Comparison of ENCODE assay signal across 36 cellular contexts in genomic region chr1:238324465-238324864, GRCh38.
"Had no signal": no experiment of that assay in that cellular context is flagged by ENCODE, and none has a peak within 500 bp of the region (broad histone marks: within the 10 kb centered on the region; RNA-seq: fewer than 3 reads in every experiment).

No MANE protein-coding gene starts in this region.

- H3K36me3 Mint-ChIP-seq: activated CD4-positive, alpha-beta memory T cell treated with anti-CD3 and anti-CD28 coated beads for 36 hours; activated CD8-positive, alpha-beta memory T cell treated with anti-CD3 and anti-CD28 coated beads, Interleukin-2, amount 10 ng/mL, durations not matched to agents 7 days and 5 days; activated naive CD4-positive, alpha-beta T cell treated with anti-CD3 and anti-CD28 coated beads, Interleukin-2, amount 50 U/mL, for 24 hours; activated naive CD8-positive, alpha-beta T cell treated with anti-CD3 and anti-CD28 coated beads for 36 hours had no signal

- H3K9me3 ChIP-seq: adrenal gland, esophagus squamous epithelium, gastroesophageal sphincter had no signal

- H3K36me3 ChIP-seq: adrenal gland, brain microvascular endothelial cell, esophagus squamous epithelium, gastroesophageal sphincter had no signal

- DNase-seq: activated CD4-positive, alpha-beta memory T cell treated with anti-CD3 and anti-CD28 coated beads for 36 hours; activated CD4-positive, alpha-beta T cell treated with anti-CD3 and anti-CD28 coated beads for 36 hours; activated CD4-positive, alpha-beta T cell treated with anti-CD3 and anti-CD28 coated beads, Interleukin-2, amount 10 ng/mL, durations not matched to agents 24 days and 14 days; activated CD4-positive, CD25-positive, alpha-beta regulatory T cell; activated CD4-positive, CD25-positive, alpha-beta regulatory T cell treated with anti-CD3 and anti-CD28 coated beads, Interleukin-2, amount 50 U/mL, for 72 hours; activated CD8-positive, alpha-beta memory T cell treated with anti-CD3 and anti-CD28 coated beads, Interleukin-2, amount 10 ng/mL, durations not matched to agents 7 days and 5 days; activated CD8-positive, alpha-beta memory T cell treated with anti-CD3 and anti-CD28 coated beads, Interleukin-2, amount 50 U/mL, for 4 hours; activated CD8-positive, alpha-beta T cell treated with anti-CD3 and anti-CD28 coated beads, Interleukin-2, amount 10 ng/mL, durations not matched to agents 7 days and 5 days; activated effector memory CD4-positive, alpha-beta T cell treated with anti-CD3 and anti-CD28 coated beads, Interleukin-2, amount 50 U/mL, for 16 hours; activated naive CD4-positive, alpha-beta T cell treated with anti-CD3 and anti-CD28 coated beads for 36 hours; activated naive CD8-positive, alpha-beta T cell treated with anti-CD3 and anti-CD28 coated beads for 36 hours; activated naive CD8-positive, alpha-beta T cell treated with anti-CD3 and anti-CD28 coated beads, Interleukin-2, amount 50 U/mL, for 24 hours; activated T-cell treated with anti-CD3 and anti-CD28 coated beads, Interleukin-2, amount 50 U/mL, for 1 hour; activated T-cell treated with anti-CD3 and anti-CD28 coated beads, Interleukin-2, amount 50 U/mL, for 48 hours; adrenal gland; amygdala; aorta; cortex of kidney; dermis blood vessel endothelial cell; effector CD4-positive, alpha-beta T cell; esophagus squamous epithelium; foreskin melanocyte; head of caudate nucleus; T-helper 1 cell; T-helper 17 cell had no signal

- H3K4me1 Mint-ChIP-seq: activated CD4-positive, alpha-beta T cell treated with anti-CD3 and anti-CD28 coated beads for 36 hours; activated CD4-positive, alpha-beta T cell treated with anti-CD3 and anti-CD28 coated beads, Interleukin-2, amount 10 ng/mL, durations not matched to agents 24 days and 14 days; activated CD8-positive, alpha-beta memory T cell treated with anti-CD3 and anti-CD28 coated beads, Interleukin-2, amount 10 ng/mL, durations not matched to agents 7 days and 5 days; activated naive CD4-positive, alpha-beta T cell treated with anti-CD3 and anti-CD28 coated beads, Interleukin-2, amount 50 U/mL, for 24 hours; activated naive CD8-positive, alpha-beta T cell treated with anti-CD3 and anti-CD28 coated beads for 36 hours; activated naive CD8-positive, alpha-beta T cell treated with anti-CD3 and anti-CD28 coated beads, Interleukin-2, amount 50 U/mL, for 24 hours; central memory CD8-positive, alpha-beta T cell; T-helper 17 cell had no signal

- H3K27me3 ChIP-seq: adrenal gland, brain microvascular endothelial cell, esophagus squamous epithelium, gastroesophageal sphincter had no signal

- H3K4me3 Mint-ChIP-seq: activated CD4-positive, alpha-beta memory T cell treated with anti-CD3 and anti-CD28 coated beads for 36 hours; activated CD4-positive, alpha-beta T cell treated with anti-CD3 and anti-CD28 coated beads for 36 hours; activated CD4-positive, alpha-beta T cell treated with anti-CD3 and anti-CD28 coated beads, Interleukin-2, amount 10 ng/mL, durations not matched to agents 24 days and 14 days; activated CD8-positive, alpha-beta memory T cell treated with anti-CD3 and anti-CD28 coated beads, Interleukin-2, amount 10 ng/mL, durations not matched to agents 7 days and 5 days; activated CD8-positive, alpha-beta T cell treated with anti-CD3 and anti-CD28 coated beads, Interleukin-2, amount 10 ng/mL, durations not matched to agents 7 days and 5 days; activated naive CD4-positive, alpha-beta T cell treated with anti-CD3 and anti-CD28 coated beads for 36 hours; activated naive CD4-positive, alpha-beta T cell treated with anti-CD3 and anti-CD28 coated beads, Interleukin-2, amount 50 U/mL, for 24 hours; activated naive CD8-positive, alpha-beta T cell treated with anti-CD3 and anti-CD28 coated beads for 36 hours; activated naive CD8-positive, alpha-beta T cell treated with anti-CD3 and anti-CD28 coated beads, Interleukin-2, amount 50 U/mL, for 24 hours; activated T-helper 1 cell treated with anti-CD3 and anti-CD28 coated beads, Interleukin-12 subunit alpha, Interleukin-12 subunit beta, Interleukin-2, Interleukin-4 antibody, amounts not matched to agents 30 ng/mL and 10 ng/mL and 1 ng/mL, durations not matched to agents 14 hours and 24 hours and 36 hours; central memory CD8-positive, alpha-beta T cell; T-helper 17 cell had no signal

- H3K9me3 Mint-ChIP-seq: activated CD4-positive, alpha-beta T cell treated with anti-CD3 and anti-CD28 coated beads, Interleukin-2, amount 10 ng/mL, durations not matched to agents 24 days and 14 days had no signal

- H3K27me3 Mint-ChIP-seq: activated CD4-positive, alpha-beta memory T cell treated with anti-CD3 and anti-CD28 coated beads for 36 hours; activated CD4-positive, alpha-beta T cell treated with anti-CD3 and anti-CD28 coated beads for 36 hours; activated CD4-positive, alpha-beta T cell treated with anti-CD3 and anti-CD28 coated beads, Interleukin-2, amount 10 ng/mL, durations not matched to agents 24 days and 14 days; activated CD8-positive, alpha-beta memory T cell treated with anti-CD3 and anti-CD28 coated beads, Interleukin-2, amount 10 ng/mL, durations not matched to agents 7 days and 5 days; activated naive CD4-positive, alpha-beta T cell treated with anti-CD3 and anti-CD28 coated beads, Interleukin-2, amount 50 U/mL, for 24 hours; activated naive CD8-positive, alpha-beta T cell treated with anti-CD3 and anti-CD28 coated beads for 36 hours; activated naive CD8-positive, alpha-beta T cell treated with anti-CD3 and anti-CD28 coated beads, Interleukin-2, amount 50 U/mL, for 24 hours; central memory CD8-positive, alpha-beta T cell; T-helper 17 cell had no signal

- H3K27ac Mint-ChIP-seq: activated CD4-positive, alpha-beta memory T cell treated with anti-CD3 and anti-CD28 coated beads for 36 hours; activated CD4-positive, alpha-beta T cell treated with anti-CD3 and anti-CD28 coated beads for 36 hours; activated CD4-positive, alpha-beta T cell treated with anti-CD3 and anti-CD28 coated beads, Interleukin-2, amount 10 ng/mL, durations not matched to agents 24 days and 14 days; activated CD8-positive, alpha-beta memory T cell treated with anti-CD3 and anti-CD28 coated beads, Interleukin-2, amount 10 ng/mL, durations not matched to agents 7 days and 5 days; activated CD8-positive, alpha-beta T cell treated with anti-CD3 and anti-CD28 coated beads, Interleukin-2, amount 10 ng/mL, durations not matched to agents 7 days and 5 days; activated naive CD4-positive, alpha-beta T cell treated with anti-CD3 and anti-CD28 coated beads for 36 hours; activated naive CD4-positive, alpha-beta T cell treated with anti-CD3 and anti-CD28 coated beads, Interleukin-2, amount 50 U/mL, for 24 hours; activated naive CD8-positive, alpha-beta T cell treated with anti-CD3 and anti-CD28 coated beads for 36 hours; activated naive CD8-positive, alpha-beta T cell treated with anti-CD3 and anti-CD28 coated beads, Interleukin-2, amount 50 U/mL, for 24 hours; activated T-helper 1 cell treated with anti-CD3 and anti-CD28 coated beads, Interleukin-12 subunit alpha, Interleukin-12 subunit beta, Interleukin-2, Interleukin-4 antibody, amounts not matched to agents 30 ng/mL and 10 ng/mL and 1 ng/mL, durations not matched to agents 14 hours and 24 hours and 36 hours; activated T-helper 2 cell treated with anti-CD3 and anti-CD28 coated beads, Interferon-gamma antibody, Interleukin-2, Interleukin-4, amounts not matched to agents 10 μg/mL and 5 μg/mL and 100 μg/mL, durations not matched to agents 14 hours and 24 hours and 36 hours; T-helper 17 cell had no signal

- FAIRE-seq: bronchial epithelial cell, colon, endometrium, endothelial cell of umbilical vein had no signal

- H3K27ac ChIP-seq: adrenal gland, brain microvascular endothelial cell, epithelial cell of prostate, esophagus squamous epithelium, gastroesophageal sphincter had no signal

- H3K4me1 ChIP-seq: adrenal gland, esophagus squamous epithelium, gastroesophageal sphincter had no signal

- H3K4me3 ChIP-seq: adrenal gland, esophagus squamous epithelium, gastroesophageal sphincter had no signal

- ATAC-seq: activated CD4-positive, alpha-beta T cell treated with anti-CD3 and anti-CD28 coated beads for 36 hours; activated CD8-positive, alpha-beta memory T cell treated with anti-CD3 and anti-CD28 coated beads, Interleukin-2, amount 10 ng/mL, durations not matched to agents 7 days and 5 days; activated CD8-positive, alpha-beta T cell treated with anti-CD3 and anti-CD28 coated beads, Interleukin-2, amount 10 ng/mL, durations not matched to agents 7 days and 5 days; activated naive CD8-positive, alpha-beta T cell treated with anti-CD3 and anti-CD28 coated beads, Interleukin-2, amount 50 U/mL, for 24 hours; gastroesophageal sphincter; T-helper 17 cell had no signal
